ENCODE assay signal across 17 cellular contexts in genomic region chr16:3754304-3754703, GRCh38. TPM values are rescaled to one million over a fixed set of nuclear protein-coding genes. Genes with fewer than 3 reads are reported as not detected.
A peak's percentile ranks its signal among the peaks of the same experiment; 100 is the strongest.
DNase-seq lines count a peak whose midpoint lies in the region; ATAC-seq and TF ChIP-seq lines count a peak whose summit lies in the region.
"Had no signal": no experiment of that assay in that cellular context is flagged by ENCODE, and none has a peak within 500 bp of the region (broad histone marks: within the 10 kb centered on the region; RNA-seq: fewer than 3 reads in every experiment).

No MANE protein-coding gene starts in this region.

- H3K36me3 ChIP-seq in ascending aorta (peaks cover 43 to 67% of the 10 kb centered on the region in 2 donors), gastrocnemius medialis (peaks cover 0 to 60% of the 10 kb centered on the region in 2 donors)

- peak overlapping the region; percentile 5 to 19 for H3K27ac ChIP-seq in ascending aorta
- H3K27ac ChIP-seq in gastrocnemius medialis: peak overlapping the region in 3 of 4 donors; percentile 51 to 70 (median 55)

- ATAC-seq in gastrocnemius medialis (no peak), HG03025 (IDR thresholded peaks at IDR 0.05; ENCODE audit: low FRiP score, unreplicated experiment) (no peak)
- ATAC-seq: activated CD8-positive, alpha-beta memory T cell treated with anti-CD3 and anti-CD28 coated beads, Interleukin-2, amount 10 ng/mL, durations not matched to agents 7 days and 5 days; activated naive CD8-positive, alpha-beta T cell treated with anti-CD3 and anti-CD28 coated beads, Interleukin-2, amount 50 U/mL, for 24 hours; stimulated activated naive CD8-positive, alpha-beta T cell treated with anti-CD3 and anti-CD28 coated beads, Interleukin-15, amount 100 ng/mL, for 72 hours had no signal

- DNase-seq in ELR (ENCODE audit: low read depth): peak; percentile 13
- no peak for DNase-seq in ascending aorta (ENCODE audit: low spot score in 2 of 2)
- DNase-seq in fibroblast of the aortic adventitia (ENCODE audit: low read depth): peak; percentile 43
- no peak for DNase-seq in gastrocnemius medialis
- DNase-seq in globus pallidus (ENCODE audit: low spot score): no peak
- no peak for DNase-seq in NCI-H1694 treated with DMSO at 0.1 percent for 48 hours (lab: John Stamatoyannopoulos, UW)
- no peak for DNase-seq in NOMO-1 (lab: John Stamatoyannopoulos, UW; ENCODE audit: unreplicated experiment in 2 of 2)
- DNase-seq: activated CD4-positive, alpha-beta T cell treated with anti-CD3 and anti-CD28 coated beads for 4 hours; activated CD8-positive, alpha-beta memory T cell treated with anti-CD3 and anti-CD28 coated beads, Interleukin-2, amount 10 ng/mL, durations not matched to agents 7 days and 5 days; activated naive CD8-positive, alpha-beta T cell treated with anti-CD3 and anti-CD28 coated beads, Interleukin-2, amount 50 U/mL, for 24 hours; Kasumi-1; NCI-H1092; NCI-H524; stimulated activated CD4-positive, alpha-beta T cell treated with anti-CD3 and anti-CD28 coated beads, Interleukin-1b, Interleukin-23, amount 100 ng/mL, for 48 hours; stimulated activated naive CD8-positive, alpha-beta T cell treated with anti-CD3 and anti-CD28 coated beads, Interleukin-15, amount 100 ng/mL, for 72 hours; transverse colon had no signal

- H3K4me3 ChIP-seq in ascending aorta (no peak overlapping the region), fibroblast of the aortic adventitia (ENCODE audit: low read depth, low read length) (no peak overlapping the region), gastrocnemius medialis (no peak overlapping the region)
- H3K4me3 ChIP-seq: transverse colon had no signal

- in situ Hi-C loops in gastrocnemius medialis (cut with MboI; ENCODE audit: low sequenced_read_pairs in 4 of 4): no loop called here

- H3K27me3 ChIP-seq in ascending aorta: no peaks in the 10 kb centered on the region
- H3K27me3 ChIP-seq in gastrocnemius medialis: no peaks in the 10 kb centered on the region
- H3K27me3 ChIP-seq: transverse colon had no signal

- H3K4me1 ChIP-seq in ascending aorta (peaks cover 0 to 20% of the 10 kb centered on the region in 2 donors), gastrocnemius medialis (peaks cover 32% of the 10 kb centered on the region in 2 donors)
- H3K4me1 ChIP-seq: transverse colon had no signal

- intact Hi-C loops in ascending aorta (cut with DNase I) (no loop called here), gastrocnemius medialis (cut with DNase I; ENCODE audit: low total_unique reads) (no loop called here)

- TF ChIP-seq CTCF in ascending aorta (IDR thresholded peaks at IDR 0.05) (no peak), fibroblast of the aortic adventitia (IDR thresholded peaks at IDR 0.05; ENCODE audit: insufficient read depth, low read length) (no peak), gastrocnemius medialis (IDR thresholded peaks at IDR 0.05 in 4 of 5, conservative IDR thresholded peaks at IDR 0.05 in 1 of 5) (no peak)

- no peak for TF ChIP-seq POLR2A in gastrocnemius medialis (IDR thresholded peaks at IDR 0.05)

- H3K9me3 ChIP-seq in ascending aorta (no peaks in the 10 kb centered on the region), gastrocnemius medialis (no peaks in the 10 kb centered on the region)
- H3K9me3 ChIP-seq: transverse colon had no signal

RNA-seq across cellular contexts. Expression of gene TRAP1, which starts 37.0 kb away (rescaled TPM):
- total RNA-seq in ascending aorta (169 TPM), fibroblast of the aortic adventitia (ENCODE audit: low replicate concordance) (43.6 and 66.0 TPM in 2 replicates), gastrocnemius medialis (100 to 1,000 TPM; 103 to 140 (median 122) TPM)

Comparison
In these comparisons a context has a peak if more than half of its experiments do, and no peak if none do; other contexts are left out.
1. DNase-seq: peak in ELR (single experiment) and fibroblast of the aortic adventitia (single experiment); none in ascending aorta (0 of 2), gastrocnemius medialis (0 of 2), globus pallidus (single experiment), NCI-H1694 treated with DMSO at 0.1 percent for 48 hours (single experiment) and NOMO-1 (0 of 2).